ENCODE assay signal across 23 cellular contexts in genomic region chr9:38107405-38107804, GRCh38.
"Had no signal": no experiment of that assay in that cellular context is flagged by ENCODE, and none has a peak within 500 bp of the region (broad histone marks: within the 10 kb centered on the region; RNA-seq: fewer than 3 reads in every experiment).

No MANE protein-coding gene starts in this region.

- H3K36me3 ChIP-seq: right atrium auricular region, suprapubic skin, transverse colon had no signal

- DNase-seq: activated CD4-positive, alpha-beta T cell treated with anti-CD3 and anti-CD28 coated beads, Interleukin-2, amount 50 U/mL, for 48 hours; activated naive CD4-positive, alpha-beta T cell treated with Interleukin-2 at 50 U/mL for 16 hours; activated naive CD8-positive, alpha-beta T cell treated with anti-CD3 and anti-CD28 coated beads, Interleukin-2, amount 10 ng/mL, durations not matched to agents 7 days and 5 days; activated T-cell treated with anti-CD3 and anti-CD28 coated beads, Interleukin-2, amount 50 U/mL, for 1 hour; dorsolateral prefrontal cortex; foreskin keratinocyte; glutamatergic neuron; hypothalamus; islet precursor cell; left colon; occipital lobe; stimulated activated CD4-positive, alpha-beta T cell treated with anti-CD3 and anti-CD28 coated beads, Interleukin-2, amount 100 ng/mL, for 48 hours; SW 1271; transverse colon had no signal

- H3K9me3 ChIP-seq: body of pancreas, right atrium auricular region, suprapubic skin, transverse colon had no signal

- H3K4me3 ChIP-seq: body of pancreas, dorsolateral prefrontal cortex, lung, right atrium auricular region, suprapubic skin, transverse colon had no signal

- H3K4me3 Mint-ChIP-seq: activated CD8-positive, alpha-beta memory T cell treated with anti-CD3 and anti-CD28 coated beads, Interleukin-2, amount 10 ng/mL, durations not matched to agents 7 days and 5 days; activated naive CD8-positive, alpha-beta T cell treated with anti-CD3 and anti-CD28 coated beads, Interleukin-2, amount 10 ng/mL, durations not matched to agents 7 days and 5 days; activated T-helper 17 cell treated with anti-CD3 and anti-CD28 coated beads, Interleukin-2, amount 50 U/mL, for 72 hours; mesothelial cell of epicardium; nephron; stimulated activated naive CD8-positive, alpha-beta T cell treated with anti-CD3 and anti-CD28 coated beads, Interleukin-15, Interleukin-2, amounts not matched to agents 100 ng/mL and 50 ng/mL, for 24 hours had no signal

- H3K9me3 Mint-ChIP-seq: activated naive CD8-positive, alpha-beta T cell treated with anti-CD3 and anti-CD28 coated beads, Interleukin-2, amount 10 ng/mL, durations not matched to agents 7 days and 5 days; activated T-helper 17 cell treated with anti-CD3 and anti-CD28 coated beads, Interleukin-2, amount 50 U/mL, for 72 hours; nephron; stimulated activated naive CD8-positive, alpha-beta T cell treated with anti-CD3 and anti-CD28 coated beads, Interleukin-15, Interleukin-2, amounts not matched to agents 100 ng/mL and 50 ng/mL, for 24 hours had no signal

- ATAC-seq: activated CD8-positive, alpha-beta memory T cell treated with anti-CD3 and anti-CD28 coated beads, Interleukin-2, amount 10 ng/mL, durations not matched to agents 7 days and 5 days; activated T-helper 17 cell treated with anti-CD3 and anti-CD28 coated beads, Interleukin-2, amount 50 U/mL, for 72 hours; foreskin keratinocyte; left colon had no signal

- H3K4me1 Mint-ChIP-seq: activated CD8-positive, alpha-beta memory T cell treated with anti-CD3 and anti-CD28 coated beads, Interleukin-2, amount 10 ng/mL, durations not matched to agents 7 days and 5 days; activated naive CD8-positive, alpha-beta T cell treated with anti-CD3 and anti-CD28 coated beads, Interleukin-2, amount 10 ng/mL, durations not matched to agents 7 days and 5 days; activated T-helper 17 cell treated with anti-CD3 and anti-CD28 coated beads, Interleukin-2, amount 50 U/mL, for 72 hours; mesothelial cell of epicardium; nephron had no signal

- H3K27ac ChIP-seq: body of pancreas, dorsolateral prefrontal cortex, foreskin keratinocyte, right atrium auricular region, suprapubic skin, transverse colon had no signal

- H3K27me3 ChIP-seq: body of pancreas, dorsolateral prefrontal cortex, right atrium auricular region, suprapubic skin, transverse colon had no signal

- H3K4me1 ChIP-seq: foreskin keratinocyte, suprapubic skin, transverse colon had no signal

- H3K27ac Mint-ChIP-seq: activated CD8-positive, alpha-beta memory T cell treated with anti-CD3 and anti-CD28 coated beads, Interleukin-2, amount 10 ng/mL, durations not matched to agents 7 days and 5 days; activated naive CD8-positive, alpha-beta T cell treated with anti-CD3 and anti-CD28 coated beads, Interleukin-2, amount 10 ng/mL, durations not matched to agents 7 days and 5 days; activated T-helper 17 cell treated with anti-CD3 and anti-CD28 coated beads, Interleukin-2, amount 50 U/mL, for 72 hours; mesothelial cell of epicardium; nephron; stimulated activated naive CD8-positive, alpha-beta T cell treated with anti-CD3 and anti-CD28 coated beads, Interleukin-15, Interleukin-2, amounts not matched to agents 100 ng/mL and 50 ng/mL, for 24 hours had no signal
